8 cellular contexts compared by ENCODE assay signal in genomic region chr12:55932546-55932919, GRCh38. TPM values are rescaled to one million over a fixed set of nuclear protein-coding genes. Genes with fewer than 3 reads are reported as not detected.
DNase-seq lines count a peak whose midpoint lies in the region; ATAC-seq and TF ChIP-seq lines count a peak whose summit lies in the region.

No MANE protein-coding gene starts in this region.

- peaks cover 8 to 21% of the 10 kb centered on the region in 2 donors for H3K36me3 Mint-ChIP-seq in stimulated activated naive B cell treated with anti-CD40 and anti-IgM and Interleukin-4, amounts not matched to agents 10 μg/mL and 1 μg/mL and 100 μg/mL, for 72 hours

- H3K27ac Mint-ChIP-seq in stimulated activated naive B cell treated with anti-CD40 and anti-IgM and Interleukin-4, amounts not matched to agents 10 μg/mL and 1 μg/mL and 100 μg/mL, for 72 hours, result peak overlapping the region; percentile 94

- no peaks in the 10 kb centered on the region for H3K9me3 Mint-ChIP-seq in stimulated activated naive B cell treated with anti-CD40 and anti-IgM and Interleukin-4, amounts not matched to agents 10 μg/mL and 1 μg/mL and 100 μg/mL, for 72 hours

- H3K4me3 ChIP-seq in Panc1 (ENCODE audit: low read depth in 2 of 2, low read length in 2 of 2), result peak overlapping the region; percentile 46 to 69

- peaks cover 14% of the 10 kb centered on the region; the same call in 1 of the 2 replicates for H3K27me3 ChIP-seq in Panc1 (ENCODE audit: control insufficient read depth, insufficient read depth, low read length)

- intact Hi-C loops in Panc1 (cut with micrococcal nuclease; ENCODE audit: unreplicated experiment), result no loop called here

- no peak overlapping the region for H3K27ac ChIP-seq in Panc1 (ENCODE audit: low read length)

- peaks cover 33% of the 10 kb centered on the region for H3K4me1 ChIP-seq in Panc1 (ENCODE audit: control insufficient read depth, insufficient read depth, low read length)

- TF ChIP-seq CTCF in Panc1 (IDR thresholded peaks at IDR 0.05), result no peak

- H3K4me3 Mint-ChIP-seq in stimulated activated naive B cell treated with anti-CD40 and anti-IgM and Interleukin-4, amounts not matched to agents 10 μg/mL and 1 μg/mL and 100 μg/mL, for 72 hours, result peak overlapping the region; percentile 91 to 99

- POLR2A ChIA-PET in Panc1 (lab: Charles Lee), result no interaction called here

- no peaks in the 10 kb centered on the region for H3K9me3 ChIP-seq in Panc1 (ENCODE audit: control insufficient read depth, insufficient read depth, low read depth, low read length)

- in situ Hi-C loops in Panc1 (cut with HindIII; ENCODE audit: low pct_unique_long_range_greater_than_20kb, low sequenced_read_pairs), result no loop called here

- TF ChIP-seq POLR2A in GM18505 (IDR thresholded peaks at IDR 0.05; ENCODE audit: borderline replicate concordance, extremely low read depth, insufficient read depth, insufficient read length), result peak; percentile 34

- CTCF ChIA-PET in Panc1 (lab: Charles Lee), result no interaction called here

- H3K27me3 Mint-ChIP-seq in stimulated activated naive B cell treated with anti-CD40 and anti-IgM and Interleukin-4, amounts not matched to agents 10 μg/mL and 1 μg/mL and 100 μg/mL, for 72 hours, result no peaks in the 10 kb centered on the region

- BruUV-seq in Panc1 (replicated peaks; lab: Mats Ljungman, UMichigan), result no TSS peak

- peaks cover 36 to 56% of the 10 kb centered on the region in 2 donors for H3K4me1 Mint-ChIP-seq in stimulated activated naive B cell treated with anti-CD40 and anti-IgM and Interleukin-4, amounts not matched to agents 10 μg/mL and 1 μg/mL and 100 μg/mL, for 72 hours

- no peaks in the 10 kb centered on the region for H3K36me3 ChIP-seq in Panc1 (ENCODE audit: control insufficient read depth, insufficient read depth, low read length)

- ATAC-seq in GM18505 (IDR thresholded peaks at IDR 0.05; ENCODE audit: unreplicated experiment), result no peak
- no peak for ATAC-seq in Panc1
- peak; percentile 33 to 39 for ATAC-seq in stimulated activated naive B cell treated with anti-CD40 and anti-IgM and Interleukin-4, amounts not matched to agents 10 μg/mL and 1 μg/mL and 100 μg/mL, for 72 hours (replicated peaks)
- ATAC-seq in HG03565 (IDR thresholded peaks at IDR 0.05; ENCODE audit: unreplicated experiment), result no peak
- no peak for ATAC-seq in left lobe of liver

- DNase-seq in Panc1 (ENCODE audit: low read depth, low spot score) (no peak), amniotic epithelial cell (ENCODE audit: low read depth) (peak; percentile 41), kidney tubule cell (ENCODE audit: low spot score) (peak; percentile 49), globus pallidus (ENCODE audit: low spot score) (no peak), left lobe of liver (ENCODE audit: low spot score) (no peak)
- DNase-seq in stimulated activated naive B cell treated with anti-CD40 and anti-IgM and Interleukin-4, amounts not matched to agents 10 μg/mL and 1 μg/mL and 100 μg/mL, for 72 hours, result peak; percentile 34

RNA-seq across cellular contexts. Expression of gene DGKA, which starts 1.6 kb away (rescaled TPM):
- total RNA-seq in Panc1 (2021; ENCODE audit: unreplicated experiment) (7.6 TPM), left lobe of liver (4.9 TPM)
- polyA plus RNA-seq in Panc1 (2012; ENCODE audit: insufficient read length), result 5.8 TPM

RNA-seq across cellular contexts. Expression of gene PYM1, which starts 4.8 kb away (rescaled TPM):
- total RNA-seq in Panc1 (2021; ENCODE audit: unreplicated experiment) (32.2 TPM), left lobe of liver (16.5 TPM)
- 40.4 TPM for polyA plus RNA-seq in Panc1 (2012; ENCODE audit: insufficient read length)

RNA-seq across cellular contexts. Expression of gene PMEL, which starts 33.3 kb away (rescaled TPM):
- total RNA-seq in Panc1 (2021; ENCODE audit: unreplicated experiment), result 1.2 TPM
- 1.5 TPM for polyA plus RNA-seq in Panc1 (2012; ENCODE audit: insufficient read length)
- total RNA-seq in left lobe of liver, result 5.4 TPM

RNA-seq across cellular contexts. Expression of gene CDK2, which starts 34.1 kb away (rescaled TPM):
- total RNA-seq in Panc1 (2021; ENCODE audit: unreplicated experiment) (72.9 TPM), left lobe of liver (11.0 TPM)
- polyA plus RNA-seq in Panc1 (2012; ENCODE audit: insufficient read length), result 50.6 TPM

RNA-seq across cellular contexts. Expression of gene RAB5B, which starts 41.3 kb away (rescaled TPM):
- total RNA-seq in Panc1 (2021; ENCODE audit: unreplicated experiment) (102 TPM), left lobe of liver (46.5 TPM)
- 92.2 TPM for polyA plus RNA-seq in Panc1 (2012; ENCODE audit: insufficient read length)

Comparison
In these comparisons a context has a peak if more than half of its experiments do, and no peak if none do; other contexts are left out.
1. ATAC-seq: peak in stimulated activated naive B cell treated with anti-CD40 and anti-IgM and Interleukin-4, amounts not matched to agents 10 μg/mL and 1 μg/mL and 100 μg/mL, for 72 hours (2 of 2); none in GM18505 (single experiment), Panc1 (single experiment), HG03565 (single experiment) and left lobe of liver (single experiment).
2. DNase-seq: peak in amniotic epithelial cell (single experiment), kidney tubule cell (single experiment) and stimulated activated naive B cell treated with anti-CD40 and anti-IgM and Interleukin-4, amounts not matched to agents 10 μg/mL and 1 μg/mL and 100 μg/mL, for 72 hours (single experiment); none in Panc1 (single experiment), globus pallidus (single experiment) and left lobe of liver (single experiment).